16 cellular contexts compared by ENCODE assay signal in genomic region chr18:5998907-5999306, GRCh38.
A peak's percentile ranks its signal among the peaks of the same experiment; 100 is the strongest.
DNase-seq lines count a peak whose midpoint lies in the region; ATAC-seq lines count a peak whose summit lies in the region.
"Had no signal": no experiment of that assay in that cellular context is flagged by ENCODE, and none has a peak within 500 bp of the region (broad histone marks: within the 10 kb centered on the region; RNA-seq: fewer than 3 reads in every experiment).

No MANE protein-coding gene starts in this region.

- no peak overlapping the region for H3K4me3 ChIP-seq in MG63

- no peaks in the 10 kb centered on the region for H3K27me3 ChIP-seq in MG63

- H3K36me3 ChIP-seq in MG63: no peaks in the 10 kb centered on the region

- no peak for DNase-seq in stimulated activated naive CD8-positive, alpha-beta T cell treated with anti-CD3 and anti-CD28 coated beads, Interleukin-15, amount 100 ng/mL, for 72 hours
- no peak for DNase-seq in stimulated activated naive CD8-positive, alpha-beta T cell treated with anti-CD3 and anti-CD28 coated beads, Interleukin-15, Interleukin-2, amounts not matched to agents 100 U/mL and 50 U/mL, for 24 hours
- no peak for DNase-seq in stimulated activated naive B cell treated with anti-CD40 and anti-IgM and Interleukin-4, amounts not matched to agents 10 μg/mL and 1 μg/mL and 100 μg/mL, for 72 hours
- no peak for DNase-seq in MG63
- no peak for DNase-seq in iPS-NIHi7 (ENCODE audit: extremely low spot score)
- DNase-seq in ecto neural progenitor cell (ENCODE audit: low spot score): no peak
- DNase-seq: 8988T; activated CD4-positive, alpha-beta T cell treated with anti-CD3 and anti-CD28 coated beads for 48 hours; activated effector memory CD4-positive, alpha-beta T cell treated with anti-CD3 and anti-CD28 coated beads, Interleukin-2, amount 50 U/mL, for 16 hours; IMR-90; NCI-H187 treated with DMSO at 0.1 percent for 48 hours; stimulated activated CD4-positive, alpha-beta T cell treated with anti-CD3 and anti-CD28 coated beads, Interleukin-1b, Interleukin-23, amount 100 ng/mL, for 48 hours; stimulated activated naive CD4-positive, alpha-beta T cell treated with Interleukin-2 at 50 U/mL for 16 hours had no signal

- no peak overlapping the region for H3K27ac Mint-ChIP-seq in stimulated activated naive CD8-positive, alpha-beta T cell treated with anti-CD3 and anti-CD28 coated beads, Interleukin-15, amount 100 ng/mL, for 72 hours
- H3K27ac Mint-ChIP-seq in stimulated activated naive B cell treated with anti-CD40 and anti-IgM and Interleukin-4, amounts not matched to agents 10 μg/mL and 1 μg/mL and 100 μg/mL, for 72 hours: no peak overlapping the region
- H3K27ac Mint-ChIP-seq: memory B cell had no signal

- H3K4me1 Mint-ChIP-seq in stimulated activated naive CD8-positive, alpha-beta T cell treated with anti-CD3 and anti-CD28 coated beads, Interleukin-15, amount 100 ng/mL, for 72 hours: peaks cover 14% of the 10 kb centered on the region
- H3K4me1 Mint-ChIP-seq in stimulated activated naive B cell treated with anti-CD40 and anti-IgM and Interleukin-4, amounts not matched to agents 10 μg/mL and 1 μg/mL and 100 μg/mL, for 72 hours: peaks cover 0 to 13% of the 10 kb centered on the region in 2 donors
- H3K4me1 Mint-ChIP-seq: memory B cell had no signal

- H3K36me3 Mint-ChIP-seq in stimulated activated naive B cell treated with anti-CD40 and anti-IgM and Interleukin-4, amounts not matched to agents 10 μg/mL and 1 μg/mL and 100 μg/mL, for 72 hours: peaks cover 11 to 15% of the 10 kb centered on the region in 2 donors

- H3K27me3 Mint-ChIP-seq in stimulated activated naive CD8-positive, alpha-beta T cell treated with anti-CD3 and anti-CD28 coated beads, Interleukin-15, amount 100 ng/mL, for 72 hours: peaks cover 17% of the 10 kb centered on the region
- H3K27me3 Mint-ChIP-seq in stimulated activated naive B cell treated with anti-CD40 and anti-IgM and Interleukin-4, amounts not matched to agents 10 μg/mL and 1 μg/mL and 100 μg/mL, for 72 hours: no peaks in the 10 kb centered on the region
- H3K27me3 Mint-ChIP-seq: memory B cell had no signal

- no peak overlapping the region for H3K4me3 Mint-ChIP-seq in stimulated activated naive CD8-positive, alpha-beta T cell treated with anti-CD3 and anti-CD28 coated beads, Interleukin-15, amount 100 ng/mL, for 72 hours
- no peak overlapping the region for H3K4me3 Mint-ChIP-seq in stimulated activated naive B cell treated with anti-CD40 and anti-IgM and Interleukin-4, amounts not matched to agents 10 μg/mL and 1 μg/mL and 100 μg/mL, for 72 hours
- H3K4me3 Mint-ChIP-seq: memory B cell had no signal

- H3K9me3 ChIP-seq in MG63: no peaks in the 10 kb centered on the region

- ATAC-seq in stimulated activated naive CD8-positive, alpha-beta T cell treated with anti-CD3 and anti-CD28 coated beads, Interleukin-15, amount 100 ng/mL, for 72 hours: peak; percentile 81
- ATAC-seq in stimulated activated naive CD8-positive, alpha-beta T cell treated with anti-CD3 and anti-CD28 coated beads, Interleukin-15, Interleukin-2, amounts not matched to agents 100 U/mL and 50 U/mL, for 24 hours: no peak
- peak; percentile 87 for ATAC-seq in GM21737 (IDR thresholded peaks at IDR 0.05; ENCODE audit: unreplicated experiment)
- ATAC-seq in HG03108 (IDR thresholded peaks at IDR 0.05; ENCODE audit: unreplicated experiment): peak; percentile 88
- ATAC-seq in stimulated activated naive B cell treated with anti-CD40 and anti-IgM and Interleukin-4, amounts not matched to agents 10 μg/mL and 1 μg/mL and 100 μg/mL, for 72 hours (replicated peaks): peak; percentile 80 to 86

- H3K9me3 Mint-ChIP-seq in stimulated activated naive CD8-positive, alpha-beta T cell treated with anti-CD3 and anti-CD28 coated beads, Interleukin-15, amount 100 ng/mL, for 72 hours: peaks cover 14% of the 10 kb centered on the region in 2 donors
- H3K9me3 Mint-ChIP-seq in stimulated activated naive B cell treated with anti-CD40 and anti-IgM and Interleukin-4, amounts not matched to agents 10 μg/mL and 1 μg/mL and 100 μg/mL, for 72 hours: peaks cover 10% of the 10 kb centered on the region in 2 donors
